ENCODE assay signal across 22 cellular contexts in the genomic region with DNA sequence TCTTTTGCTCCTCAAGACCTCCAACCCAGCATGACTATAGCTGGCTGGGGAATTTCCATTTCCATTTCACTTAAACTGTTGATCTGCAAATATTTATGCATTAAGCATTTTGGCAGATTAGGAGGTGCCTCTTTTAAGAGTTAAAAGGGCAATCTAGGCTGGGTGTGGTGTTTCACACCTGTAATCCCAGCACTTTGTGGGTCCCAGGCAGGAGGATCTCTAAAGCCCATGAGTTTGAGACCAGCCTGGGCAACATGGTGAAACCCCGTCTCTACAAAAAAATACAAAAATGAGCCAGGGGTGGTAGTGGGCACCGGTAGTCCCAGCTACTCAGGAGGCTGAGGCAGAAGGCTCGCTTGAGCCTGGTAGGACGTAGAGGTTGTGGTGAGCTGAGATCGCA. TPM values are rescaled to one million over a fixed set of nuclear protein-coding genes. Genes with fewer than 3 reads are reported as not detected.
DNase-seq lines count a peak whose midpoint lies in the region; ATAC-seq and TF ChIP-seq lines count a peak whose summit lies in the region.
"Had no signal": no experiment of that assay in that cellular context is flagged by ENCODE, and none has a peak within 500 bp of the region (broad histone marks: within the 10 kb centered on the region; RNA-seq: fewer than 3 reads in every experiment).

No MANE protein-coding gene starts in this region.

- intact Hi-C loops in vagina (cut with DNase I): no loop called here

- H3K4me1 ChIP-seq in vagina: peaks cover 26% of the 10 kb centered on the region

- no peak overlapping the region for H3K4me3 ChIP-seq in vagina

- no peaks in the 10 kb centered on the region for H3K27me3 ChIP-seq in vagina

- no peak for ATAC-seq in activated naive CD4-positive, alpha-beta T cell treated with anti-CD3 and anti-CD28 coated beads, Interleukin-2, amount 50 U/mL, for 72 hours
- no peak for ATAC-seq in GM18909 (IDR thresholded peaks at IDR 0.05; ENCODE audit: poor library complexity, unreplicated experiment)
- ATAC-seq: Right ventricle myocardium inferior had no signal

- no peaks in the 10 kb centered on the region for H3K27me3 Mint-ChIP-seq in activated naive CD4-positive, alpha-beta T cell treated with anti-CD3 and anti-CD28 coated beads, Interleukin-2, amount 50 U/mL, for 24 hours
- H3K27me3 Mint-ChIP-seq in mesothelial cell of epicardium (ENCODE audit: low read depth): no peaks in the 10 kb centered on the region
- H3K27me3 Mint-ChIP-seq: CD8-positive, alpha-beta memory T cell had no signal

- no peaks in the 10 kb centered on the region for H3K9me3 Mint-ChIP-seq in activated naive CD4-positive, alpha-beta T cell treated with anti-CD3 and anti-CD28 coated beads, Interleukin-2, amount 50 U/mL, for 24 hours
- no peaks in the 10 kb centered on the region for H3K9me3 Mint-ChIP-seq in activated naive CD4-positive, alpha-beta T cell treated with anti-CD3 and anti-CD28 coated beads, Interleukin-2, amount 50 U/mL, for 72 hours
- no peaks in the 10 kb centered on the region for H3K9me3 Mint-ChIP-seq in mesothelial cell of epicardium
- H3K9me3 Mint-ChIP-seq: CD8-positive, alpha-beta memory T cell had no signal

- peaks cover 58% of the 10 kb centered on the region for H3K4me1 Mint-ChIP-seq in activated naive CD4-positive, alpha-beta T cell treated with anti-CD3 and anti-CD28 coated beads, Interleukin-2, amount 50 U/mL, for 24 hours
- peaks cover 33% of the 10 kb centered on the region for H3K4me1 Mint-ChIP-seq in mesothelial cell of epicardium

- no peaks in the 10 kb centered on the region for H3K36me3 Mint-ChIP-seq in activated naive CD4-positive, alpha-beta T cell treated with anti-CD3 and anti-CD28 coated beads, Interleukin-2, amount 50 U/mL, for 24 hours
- no peaks in the 10 kb centered on the region for H3K36me3 Mint-ChIP-seq in activated naive CD4-positive, alpha-beta T cell treated with anti-CD3 and anti-CD28 coated beads, Interleukin-2, amount 50 U/mL, for 72 hours
- H3K36me3 Mint-ChIP-seq in mesothelial cell of epicardium: peaks cover 5% of the 10 kb centered on the region

- H3K4me3 Mint-ChIP-seq in activated naive CD4-positive, alpha-beta T cell treated with anti-CD3 and anti-CD28 coated beads, Interleukin-2, amount 50 U/mL, for 24 hours: no peak overlapping the region
- no peak overlapping the region for H3K4me3 Mint-ChIP-seq in mesothelial cell of epicardium
- H3K4me3 Mint-ChIP-seq: CD8-positive, alpha-beta memory T cell had no signal

- TF ChIP-seq CTCF in mesothelial cell of epicardium (IDR thresholded peaks at IDR 0.05; ENCODE audit: unreplicated experiment): no peak
- no peak for TF ChIP-seq CTCF in vagina (IDR thresholded peaks at IDR 0.05)

- H3K27ac Mint-ChIP-seq in activated naive CD4-positive, alpha-beta T cell treated with anti-CD3 and anti-CD28 coated beads, Interleukin-2, amount 50 U/mL, for 24 hours: peak overlapping the region; percentile 33
- no peak overlapping the region for H3K27ac Mint-ChIP-seq in activated naive CD4-positive, alpha-beta T cell treated with anti-CD3 and anti-CD28 coated beads, Interleukin-2, amount 50 U/mL, for 72 hours
- H3K27ac Mint-ChIP-seq in mesothelial cell of epicardium: peak overlapping the region; percentile 74

- H3K9me3 ChIP-seq in vagina: no peaks in the 10 kb centered on the region

- no peak for TF ChIP-seq POLR2A in vagina (IDR thresholded peaks at IDR 0.05)

- no peak for DNase-seq in activated naive CD4-positive, alpha-beta T cell treated with anti-CD3 and anti-CD28 coated beads, Interleukin-2, amount 50 U/mL, for 72 hours (ENCODE audit: low spot score in 2 of 2)
- DNase-seq in epithelial cell of prostate (ENCODE audit: low read depth, low spot score) (no peak), mesothelial cell of epicardium (ENCODE audit: low spot score in 2 of 2, unreplicated experiment in 2 of 2) (no peak), vagina (ENCODE audit: extremely low spot score in 2 of 2) (no peak), CD1c-positive myeloid dendritic cell (ENCODE audit: extremely low spot score) (no peak)
- DNase-seq in activated CD8-positive, alpha-beta memory T cell treated with anti-CD3 and anti-CD28 coated beads, Interleukin-2, amount 50 U/mL, for 4 hours: no peak
- DNase-seq: AML-193; C1 segment of cervical spinal cord; CD8-positive, alpha-beta memory T cell; DMS53; GDM1; IMR-90; MV-4-11; NCI-H1694; NCI-H2081; NCI-H446; NCI-H526; OCI-M1 had no signal

- H3K27ac ChIP-seq in epithelial cell of prostate (peak overlapping the region; percentile 97), vagina (peak overlapping the region; percentile 9)
- H3K27ac ChIP-seq: KMS-11 had no signal

- H3K36me3 ChIP-seq in vagina: peaks cover 0 to 6% of the 10 kb centered on the region in 2 donors

RNA-seq across cellular contexts. Expression of a gene that starts 17.1 kb away (rescaled TPM):
- 10 to 100 TPM; 52.8 to 54.0 TPM for total RNA-seq in activated naive CD4-positive, alpha-beta T cell treated with anti-CD3 and anti-CD28 coated beads, Interleukin-2, amount 50 U/mL, for 72 hours
- total RNA-seq in mesothelial cell of epicardium (60.4 to 64.5 TPM (median 64.3 TPM) in 3 replicates), vagina (44.2 TPM)

Comparison
In these comparisons a context has a peak if more than half of its experiments do, and no peak if none do; other contexts are left out.
1. H3K27ac Mint-ChIP-seq: peak in activated naive CD4-positive, alpha-beta T cell treated with anti-CD3 and anti-CD28 coated beads, Interleukin-2, amount 50 U/mL, for 24 hours (single experiment) and mesothelial cell of epicardium (single experiment); none in activated naive CD4-positive, alpha-beta T cell treated with anti-CD3 and anti-CD28 coated beads, Interleukin-2, amount 50 U/mL, for 72 hours (0 of 2).